In the genomic region with DNA sequence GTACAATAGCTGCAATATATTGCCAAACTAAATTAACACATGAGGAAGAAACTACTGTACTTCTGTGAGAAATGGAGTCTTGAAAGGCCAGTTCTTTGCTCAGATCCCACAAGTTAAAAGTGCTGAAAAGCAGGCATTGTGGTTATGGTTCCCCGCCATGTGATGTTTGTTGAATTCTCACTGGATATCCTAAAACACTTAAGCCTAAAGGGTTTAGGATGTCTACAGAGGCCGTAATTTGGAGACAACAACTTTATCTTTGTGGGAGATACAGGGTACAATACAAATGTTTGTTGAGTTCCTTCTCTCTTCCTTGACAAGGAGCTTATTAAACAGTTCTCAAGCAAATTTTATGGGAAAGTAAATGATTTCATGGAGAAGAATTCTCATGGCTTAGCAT, we compare ENCODE assay signal across 24 cellular contexts. TPM values are rescaled to one million over a fixed set of nuclear protein-coding genes. Genes with fewer than 3 reads are reported as not detected.
DNase-seq lines count a peak whose midpoint lies in the region; ATAC-seq and TF ChIP-seq lines count a peak whose summit lies in the region.
"Had no signal": no experiment of that assay in that cellular context is flagged by ENCODE, and none has a peak within 500 bp of the region (broad histone marks: within the 10 kb centered on the region; RNA-seq: fewer than 3 reads in every experiment).

No MANE protein-coding gene starts in this region.

- H3K27me3 ChIP-seq in cardiac muscle cell: no peaks in the 10 kb centered on the region
- H3K27me3 ChIP-seq in heart right ventricle: no peaks in the 10 kb centered on the region
- H3K27me3 ChIP-seq: BLaER1 had no signal

- H3K36me3 ChIP-seq in cardiac muscle cell (no peaks in the 10 kb centered on the region), heart right ventricle (no peaks in the 10 kb centered on the region)
- H3K36me3 ChIP-seq: BLaER1 had no signal

- no peak overlapping the region for H3K4me3 ChIP-seq in cardiac muscle cell
- H3K4me3 ChIP-seq in heart right ventricle: no peak overlapping the region
- H3K4me3 ChIP-seq: BLaER1, GM23248 had no signal

- WGBS in heart right ventricle, 2 donors: 94 to 95% methylated on average over 2 of the region's 2 CpGs

- no peak for DNase-seq in cardiac muscle cell (ENCODE audit: low read depth in 1 of 2, low spot score in 1 of 2)
- DNase-seq in heart right ventricle: no peak
- DNase-seq in epidermal melanocyte (ENCODE audit: insufficient read length, low spot score): peak; percentile 34
- no peak for DNase-seq in mesothelial cell of epicardium (ENCODE audit: low spot score in 2 of 2, unreplicated experiment in 2 of 2)
- no peak for DNase-seq in Ammon's horn (ENCODE audit: low spot score)
- no peak for DNase-seq in anterior cingulate cortex (lab: John Stamatoyannopoulos, UW)
- DNase-seq: CD4-positive, CD25-positive, alpha-beta regulatory T cell; COR-L47; GF-D8; GM23248; H9; HFFc6; MM.1S; NCI-H1694; NCI-H2029 treated with DMSO at 0.1 percent for 48 hours; NCI-H446 treated with DMSO at 0.1 percent for 48 hours; NCI-H526; NCI-H82; NK-92 treated with Interleukin-12 subunit alpha and Interleukin-12 subunit beta, amount 100 ng/mL, for 24 hours; PC-3 had no signal

- TF ChIP-seq CTCF in cardiac muscle cell (IDR thresholded peaks at IDR 0.05; ENCODE audit: low read depth, low read length) (no peak), heart right ventricle (IDR thresholded peaks at IDR 0.05) (no peak), mesothelial cell of epicardium (IDR thresholded peaks at IDR 0.05; ENCODE audit: unreplicated experiment) (no peak)

- peak overlapping the region; percentile 47 for H3K27ac Mint-ChIP-seq in mesothelial cell of epicardium
- H3K27ac Mint-ChIP-seq: CD4-positive, CD25-positive, alpha-beta regulatory T cell; H9; HFFc6 had no signal

- H3K4me1 ChIP-seq in cardiac muscle cell (ENCODE audit: low read depth) (peaks cover 51% of the 10 kb centered on the region), heart right ventricle (no peaks in the 10 kb centered on the region)
- H3K4me1 ChIP-seq: BLaER1 had no signal

- ATAC-seq in heart right ventricle (no peak), GM18868 (IDR thresholded peaks at IDR 0.05; ENCODE audit: unreplicated experiment) (no peak)
- ATAC-seq: PC-3 had no signal

- H3K36me3 Mint-ChIP-seq in mesothelial cell of epicardium: no peaks in the 10 kb centered on the region
- H3K36me3 Mint-ChIP-seq: CD4-positive, CD25-positive, alpha-beta regulatory T cell had no signal

- H3K9me3 Mint-ChIP-seq in mesothelial cell of epicardium: no peaks in the 10 kb centered on the region
- H3K9me3 Mint-ChIP-seq: H9, HFFc6 had no signal

- H3K9me3 ChIP-seq in cardiac muscle cell (ENCODE audit: low read depth) (no peaks in the 10 kb centered on the region), heart right ventricle (no peaks in the 10 kb centered on the region)
- H3K9me3 ChIP-seq: BLaER1 had no signal

- no peak overlapping the region for H3K4me3 Mint-ChIP-seq in mesothelial cell of epicardium
- H3K4me3 Mint-ChIP-seq: CD4-positive, CD25-positive, alpha-beta regulatory T cell; H9; HFFc6 had no signal

- no peaks in the 10 kb centered on the region for H3K27me3 Mint-ChIP-seq in mesothelial cell of epicardium (ENCODE audit: low read depth)

- intact Hi-C loops in heart right ventricle (cut with DNase I): no loop called here

- H3K4me1 Mint-ChIP-seq in mesothelial cell of epicardium: peaks cover 55% of the 10 kb centered on the region
- H3K4me1 Mint-ChIP-seq: CD4-positive, CD25-positive, alpha-beta regulatory T cell had no signal

- H3K27ac ChIP-seq in cardiac muscle cell (peak overlapping the region; percentile 89), heart right ventricle (no peak overlapping the region)
- H3K27ac ChIP-seq: BLaER1, GM23248, KMS-11 had no signal

RNA-seq across cellular contexts. Expression of a gene that starts 53.2 kb away (rescaled TPM):
- not detected in 2 replicates for total RNA-seq in cardiac muscle cell
- polyA plus RNA-seq in cardiac muscle cell: 0.26 TPM in 1 of 2 replicates, not detected in the other
- total RNA-seq in heart right ventricle: not detected
- not detected for polyA plus RNA-seq in heart right ventricle
- not detected in 3 replicates for total RNA-seq in mesothelial cell of epicardium
- total RNA-seq: A172; CD4-positive, CD25-positive, alpha-beta regulatory T cell; GM23248; H9; HFFc6; PC-3 had no signal
- polyA plus RNA-seq: CD4-positive, CD25-positive, alpha-beta regulatory T cell; GM23248 had no signal
